Comparison of ENCODE assay signal across 11 cellular contexts in genomic region chrX:96407501-96407900, GRCh38.
DNase-seq lines count a peak whose midpoint lies in the region; ATAC-seq and FAIRE-seq lines count a peak whose summit lies in the region.
"Had no signal": no experiment of that assay in that cellular context is flagged by ENCODE, and none has a peak within 500 bp of the region (broad histone marks: within the 10 kb centered on the region; RNA-seq: fewer than 3 reads in every experiment).

No MANE protein-coding gene starts in this region.

- 11 to 41% (median 38%) methylated on average over 2 of the region's 2 CpGs for WGBS in small intestine, 3 donors

- H3K4me3 Mint-ChIP-seq in activated CD4-positive, alpha-beta T cell treated with anti-CD3 and anti-CD28 coated beads, Interleukin-2, amount 10 ng/mL, durations not matched to agents 7 days and 5 days: no peak overlapping the region

- H3K27me3 Mint-ChIP-seq in activated CD4-positive, alpha-beta T cell treated with anti-CD3 and anti-CD28 coated beads, Interleukin-2, amount 10 ng/mL, durations not matched to agents 7 days and 5 days: no peaks in the 10 kb centered on the region

- H3K27me3 ChIP-seq in adipocyte (replicated peaks; ENCODE audit: control insufficient read depth, insufficient read depth, low read length): peaks cover 26% of the 10 kb centered on the region
- H3K27me3 ChIP-seq in small intestine (ENCODE audit: control insufficient read depth in 2 of 2, insufficient read depth in 2 of 2, low read length in 2 of 2): no peaks in the 10 kb centered on the region

- no peaks in the 10 kb centered on the region for H3K4me1 Mint-ChIP-seq in activated CD4-positive, alpha-beta T cell treated with anti-CD3 and anti-CD28 coated beads, Interleukin-2, amount 10 ng/mL, durations not matched to agents 7 days and 5 days

- H3K27ac Mint-ChIP-seq in activated CD4-positive, alpha-beta T cell treated with anti-CD3 and anti-CD28 coated beads, Interleukin-2, amount 10 ng/mL, durations not matched to agents 7 days and 5 days: no peak overlapping the region

- CTCF ChIA-PET in activated CD4-positive, alpha-beta T cell treated with anti-CD3 and anti-CD28 coated beads, Interleukin-2, amount 10 ng/mL, durations not matched to agents 7 days and 5 days (lab: Charles Lee): no interaction called here

- H3K9ac ChIP-seq in adipocyte (ENCODE audit: low read length): peak overlapping the region; percentile 51

- no peak for FAIRE-seq in small intestine (lab: Jason Lieb, UNC)

- H3K4me1 ChIP-seq in adipocyte (ENCODE audit: control insufficient read depth, insufficient read depth, low read length) (peaks cover 11% of the 10 kb centered on the region), small intestine (ENCODE audit: control insufficient read depth in 2 of 2, insufficient read depth in 1 of 2, low read depth in 1 of 2, low read length in 1 of 2) (no peaks in the 10 kb centered on the region)
- H3K4me1 ChIP-seq: psoas muscle had no signal

- H3K4me3 ChIP-seq in adipocyte (ENCODE audit: low read length): peak overlapping the region; percentile 47
- no peak overlapping the region for H3K4me3 ChIP-seq in small intestine (ENCODE audit: low read depth in 1 of 2, low read length in 2 of 2)
- H3K4me3 ChIP-seq: psoas muscle had no signal

- intact Hi-C loops in left ventricle myocardium superior (cut with micrococcal nuclease): no loop called here

- H3K36me3 Mint-ChIP-seq in activated CD4-positive, alpha-beta T cell treated with anti-CD3 and anti-CD28 coated beads, Interleukin-2, amount 10 ng/mL, durations not matched to agents 7 days and 5 days (ENCODE audit: low read depth): no peaks in the 10 kb centered on the region

- H3K27ac ChIP-seq in small intestine (ENCODE audit: low read depth in 1 of 2, low read length in 1 of 2): no peak overlapping the region
- H3K27ac ChIP-seq: psoas muscle had no signal

- ATAC-seq in left ventricle myocardium superior (peak; percentile 60), GM18867 (IDR thresholded peaks at IDR 0.05; ENCODE audit: unreplicated experiment) (no peak), GM18517 (IDR thresholded peaks at IDR 0.05; ENCODE audit: unreplicated experiment) (no peak)

- POLR2A ChIA-PET in activated CD4-positive, alpha-beta T cell treated with anti-CD3 and anti-CD28 coated beads, Interleukin-2, amount 10 ng/mL, durations not matched to agents 7 days and 5 days (lab: Charles Lee): no interaction called here

- H3K36me3 ChIP-seq in adipocyte (ENCODE audit: control insufficient read depth, insufficient read depth, low read length, severe bottlenecking): no peaks in the 10 kb centered on the region
- H3K36me3 ChIP-seq in small intestine (ENCODE audit: control insufficient read depth in 2 of 2, insufficient read depth in 2 of 2, low read length in 2 of 2): no peaks in the 10 kb centered on the region

- H3K9me3 ChIP-seq in adipocyte (ENCODE audit: control insufficient read depth, low read length): no peaks in the 10 kb centered on the region
- no peaks in the 10 kb centered on the region for H3K9me3 ChIP-seq in small intestine (ENCODE audit: control insufficient read depth, low read depth)
- H3K9me3 ChIP-seq: psoas muscle had no signal

- DNase-seq in Daoy (ENCODE audit: low read depth) (peak; percentile 2), adipocyte (ENCODE audit: low read depth) (peak; percentile 79), left ventricle myocardium superior (no peak), small intestine (peak; percentile 9), NCI-H1092 (lab: John Stamatoyannopoulos, UW) (no peak)
- no peak for DNase-seq in activated CD4-positive, alpha-beta T cell treated with anti-CD3 and anti-CD28 coated beads, Interleukin-2, amount 10 ng/mL, durations not matched to agents 7 days and 5 days
- DNase-seq: DND-41, NCI-H2171 had no signal

- H3K9me3 Mint-ChIP-seq in activated CD4-positive, alpha-beta T cell treated with anti-CD3 and anti-CD28 coated beads, Interleukin-2, amount 10 ng/mL, durations not matched to agents 7 days and 5 days: no peaks in the 10 kb centered on the region

Comparison
In these comparisons a context has a peak if more than half of its experiments do, and no peak if none do; other contexts are left out.
1. DNase-seq: peak in Daoy (single experiment), adipocyte (single experiment) and small intestine (single experiment); none in left ventricle myocardium superior (single experiment), NCI-H1092 (single experiment) and activated CD4-positive, alpha-beta T cell treated with anti-CD3 and anti-CD28 coated beads, Interleukin-2, amount 10 ng/mL, durations not matched to agents 7 days and 5 days (single experiment).